In the genomic region with DNA sequence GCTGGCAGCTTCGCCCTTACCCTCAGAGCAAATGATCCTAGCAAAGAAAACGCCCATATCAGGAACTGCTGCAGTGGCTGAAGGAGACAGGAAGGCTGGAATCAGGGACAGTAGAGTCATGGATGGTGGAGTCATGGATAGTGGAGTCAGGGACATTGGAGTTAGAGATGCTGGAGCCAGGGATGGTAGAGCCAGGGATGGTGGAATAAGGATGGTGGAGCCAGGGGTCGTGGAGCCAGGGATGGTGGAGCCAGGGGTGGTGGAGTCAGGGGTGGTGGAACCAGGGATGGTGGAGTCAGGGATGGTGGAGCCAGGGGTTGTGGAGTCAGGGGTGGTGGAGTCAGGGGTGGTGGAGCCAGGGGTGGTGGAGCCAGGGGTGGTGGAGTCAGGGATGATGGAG, we compare ENCODE assay signal across 27 cellular contexts. TPM values are rescaled to one million over a fixed set of nuclear protein-coding genes. Genes with fewer than 3 reads are reported as not detected.
DNase-seq lines count a peak whose midpoint lies in the region; ATAC-seq and TF ChIP-seq lines count a peak whose summit lies in the region.
"Had no signal": no experiment of that assay in that cellular context is flagged by ENCODE, and none has a peak within 500 bp of the region (broad histone marks: within the 10 kb centered on the region; RNA-seq: fewer than 3 reads in every experiment).

No MANE protein-coding gene starts in this region.

- H3K27me3 Mint-ChIP-seq in activated CD8-positive, alpha-beta memory T cell treated with anti-CD3 and anti-CD28 coated beads, Interleukin-2, amount 10 ng/mL, durations not matched to agents 7 days and 5 days: no peaks in the 10 kb centered on the region
- H3K27me3 Mint-ChIP-seq in IgD-negative memory B cell (no peaks in the 10 kb centered on the region), chondrocyte (ENCODE audit: low read depth) (peaks cover 24% of the 10 kb centered on the region), progenitor cell of endocrine pancreas (peaks cover 27% of the 10 kb centered on the region)

- H3K27me3 ChIP-seq in heart right ventricle (no peaks in the 10 kb centered on the region), brain microvascular endothelial cell (replicated peaks) (no peaks in the 10 kb centered on the region)
- H3K27me3 ChIP-seq: adrenal gland, BLaER1, uterus had no signal

- no peak overlapping the region for H3K4me3 ChIP-seq in heart right ventricle
- no peak overlapping the region for H3K4me3 ChIP-seq in brain microvascular endothelial cell (ENCODE audit: low read depth, low read length)
- H3K4me3 ChIP-seq: A549, adrenal gland, BLaER1, GM12878, GM23338, uterus had no signal

- intact Hi-C loops in heart right ventricle (cut with DNase I): no loop called here

- in situ Hi-C loops in brain microvascular endothelial cell (cut with HindIII; ENCODE audit: low pct_ligation_motif_present, low sequenced_read_pairs): no loop called here

- no peak overlapping the region for H3K4me3 Mint-ChIP-seq in activated CD8-positive, alpha-beta memory T cell treated with anti-CD3 and anti-CD28 coated beads, Interleukin-2, amount 10 ng/mL, durations not matched to agents 7 days and 5 days
- H3K4me3 Mint-ChIP-seq in IgD-negative memory B cell (peak overlapping the region in 1 of 4 donors; percentile 54), chondrocyte (ENCODE audit: unreplicated experiment) (no peak overlapping the region), progenitor cell of endocrine pancreas (ENCODE audit: low read depth) (no peak overlapping the region)
- H3K4me3 Mint-ChIP-seq: GM23338 had no signal

- ATAC-seq in activated CD8-positive, alpha-beta memory T cell treated with anti-CD3 and anti-CD28 coated beads, Interleukin-2, amount 10 ng/mL, durations not matched to agents 7 days and 5 days: no peak
- ATAC-seq in heart right ventricle: no peak
- ATAC-seq: A549, GM12878, GM23338 had no signal

- CTCF ChIA-PET in activated CD8-positive, alpha-beta memory T cell treated with anti-CD3 and anti-CD28 coated beads, Interleukin-2, amount 10 ng/mL, durations not matched to agents 7 days and 5 days (lab: Charles Lee): interaction anchor here (1.5 kb wide), 1 partner anchor 8 kb away, joined by 4 read pairs; no protein-coding TSS in a partner anchor

- H3K27ac ChIP-seq in heart right ventricle: no peak overlapping the region
- H3K27ac ChIP-seq in brain microvascular endothelial cell: no peak overlapping the region
- H3K27ac ChIP-seq: A549, adrenal gland, BLaER1, epithelial cell of prostate, uterus had no signal

- H3K9me3 ChIP-seq in heart right ventricle: peaks cover 0 to 10% (median 4%) of the 10 kb centered on the region in 11 donors
- H3K9me3 ChIP-seq: A549, adrenal gland, BLaER1, uterus had no signal

- peaks cover 3% of the 10 kb centered on the region for H3K9me3 Mint-ChIP-seq in activated CD8-positive, alpha-beta memory T cell treated with anti-CD3 and anti-CD28 coated beads, Interleukin-2, amount 10 ng/mL, durations not matched to agents 7 days and 5 days (ENCODE audit: low read depth)
- H3K9me3 Mint-ChIP-seq in IgD-negative memory B cell (peaks cover 0 to 6% (median 0%) of the 10 kb centered on the region in 3 donors), chondrocyte (ENCODE audit: low read depth) (peaks cover 4% of the 10 kb centered on the region), progenitor cell of endocrine pancreas (ENCODE audit: low read depth) (peaks cover 4% of the 10 kb centered on the region)

- H3K36me3 ChIP-seq in heart right ventricle (peaks cover 0 to 7% (median 0%) of the 10 kb centered on the region in 9 donors), brain microvascular endothelial cell (replicated peaks) (no peaks in the 10 kb centered on the region)
- H3K36me3 ChIP-seq: adrenal gland, BLaER1, uterus had no signal

- peak overlapping the region; percentile 16 for H3K27ac Mint-ChIP-seq in activated CD8-positive, alpha-beta memory T cell treated with anti-CD3 and anti-CD28 coated beads, Interleukin-2, amount 10 ng/mL, durations not matched to agents 7 days and 5 days
- H3K27ac Mint-ChIP-seq in IgD-negative memory B cell: peak overlapping the region; percentile 76 to 96 (median 86)
- peak overlapping the region; percentile 63 for H3K27ac Mint-ChIP-seq in chondrocyte (ENCODE audit: unreplicated experiment)
- peak overlapping the region; percentile 97 for H3K27ac Mint-ChIP-seq in progenitor cell of endocrine pancreas
- H3K27ac Mint-ChIP-seq: GM23338 had no signal

- no peak for DNase-seq in activated CD8-positive, alpha-beta memory T cell treated with anti-CD3 and anti-CD28 coated beads, Interleukin-2, amount 10 ng/mL, durations not matched to agents 7 days and 5 days
- no peak for DNase-seq in activated CD8-positive, alpha-beta memory T cell treated with anti-CD3 and anti-CD28 coated beads, Interleukin-2, amount 50 U/mL, for 4 hours
- DNase-seq in chondrocyte (ENCODE audit: low spot score) (no peak), progenitor cell of endocrine pancreas (ENCODE audit: low spot score, unreplicated experiment) (no peak), NCI-H2227 treated with DMSO at 0.1 percent for 48 hours (lab: John Stamatoyannopoulos, UW) (no peak), heart right ventricle (no peak), brain microvascular endothelial cell (no peak)
- DNase-seq: activated CD4-positive, alpha-beta T cell treated with anti-CD3 and anti-CD28 coated beads for 48 hours; activated T-cell treated with anti-CD3 and anti-CD28 coated beads for 4 hours; adrenal gland; dermis blood vessel endothelial cell; DMS53; IMR-90; NCI-H2107; NCI-H524; occipital lobe; RPMI8226; uterus had no signal

- H3K36me3 Mint-ChIP-seq in activated CD8-positive, alpha-beta memory T cell treated with anti-CD3 and anti-CD28 coated beads, Interleukin-2, amount 10 ng/mL, durations not matched to agents 7 days and 5 days: peaks cover 3% of the 10 kb centered on the region
- H3K36me3 Mint-ChIP-seq in IgD-negative memory B cell (peaks cover 2% of the 10 kb centered on the region), chondrocyte (ENCODE audit: low read depth) (peaks cover 4% of the 10 kb centered on the region), progenitor cell of endocrine pancreas (ENCODE audit: insufficient read depth) (peaks cover 3% of the 10 kb centered on the region)

- H3K4me1 Mint-ChIP-seq in activated CD8-positive, alpha-beta memory T cell treated with anti-CD3 and anti-CD28 coated beads, Interleukin-2, amount 10 ng/mL, durations not matched to agents 7 days and 5 days: no peaks in the 10 kb centered on the region
- H3K4me1 Mint-ChIP-seq in IgD-negative memory B cell (peaks cover 3 to 8% (median 7%) of the 10 kb centered on the region in 3 donors), chondrocyte (ENCODE audit: low read depth) (no peaks in the 10 kb centered on the region), progenitor cell of endocrine pancreas (ENCODE audit: low read depth) (no peaks in the 10 kb centered on the region)

- H3K4me1 ChIP-seq in heart right ventricle: peaks cover 3 to 54% (median 20%) of the 10 kb centered on the region in 9 donors
- H3K4me1 ChIP-seq: adrenal gland, uterus had no signal

- 93 to 96% methylated on average over 3 of the region's 3 CpGs for WGBS in heart right ventricle, 2 donors

- TF ChIP-seq CTCF in chondrocyte (IDR thresholded peaks at IDR 0.05) (no peak), progenitor cell of endocrine pancreas (IDR thresholded peaks at IDR 0.05; ENCODE audit: unreplicated experiment) (no peak), heart right ventricle (IDR thresholded peaks at IDR 0.05) (no peak), brain microvascular endothelial cell (IDR thresholded peaks at IDR 0.05; ENCODE audit: low read depth, low read length, missing control alignments) (no peak)

RNA-seq across cellular contexts. Expression of a gene that starts 31.3 kb away (rescaled TPM):
- total RNA-seq in activated CD8-positive, alpha-beta memory T cell treated with anti-CD3 and anti-CD28 coated beads, Interleukin-2, amount 10 ng/mL, durations not matched to agents 7 days and 5 days: under 1 TPM; 0.18 to 0.26 TPM
- not detected for polyA plus RNA-seq in IgD-negative memory B cell
- total RNA-seq in chondrocyte: not detected in 3 replicates
- total RNA-seq in progenitor cell of endocrine pancreas: 0.07 TPM in 1 of 2 replicates, not detected in the other
- total RNA-seq in heart right ventricle: under 1 TPM in 5 of 10 donors, not detected in 5; 0.05 to 0.16 (median 0.07) TPM
- polyA plus RNA-seq in heart right ventricle: under 1 TPM; 0.03 to 0.15 TPM
- total RNA-seq: bronchial epithelial cell, fibroblast of villous mesenchyme, M059J had no signal
- polyA plus RNA-seq: A549, IMR-90 had no signal

Comparison
In these comparisons a context has a peak if more than half of its experiments do, and no peak if none do; other contexts are left out.
1. H3K27ac Mint-ChIP-seq: peak in every context shown above with its lines; median percentile 97 in progenitor cell of endocrine pancreas; 86 in IgD-negative memory B cell; 63 in chondrocyte; 16 in activated CD8-positive, alpha-beta memory T cell treated with anti-CD3 and anti-CD28 coated beads, Interleukin-2, amount 10 ng/mL, durations not matched to agents 7 days and 5 days.